ENCODE assay signal across 8 cellular contexts in genomic region chr9:133351908-133352634, GRCh38. TPM values are rescaled to one million over a fixed set of nuclear protein-coding genes. Genes with fewer than 3 reads are reported as not detected.
DNase-seq lines count a peak whose midpoint lies in the region; ATAC-seq and TF ChIP-seq lines count a peak whose summit lies in the region.

No MANE protein-coding gene starts in this region.

- H3K4me1 ChIP-seq in heart right ventricle (peaks cover 3 to 40% (median 37%) of the 10 kb centered on the region in 9 donors), upper lobe of left lung (peaks cover 29 to 48% (median 31%) of the 10 kb centered on the region in 4 donors), testis (peaks cover 21% of the 10 kb centered on the region)

- POLR2A ChIA-PET in activated CD4-positive, alpha-beta T cell treated with anti-CD3 and anti-CD28 coated beads for 36 hours (lab: Charles Lee), result interaction anchor here (13.3 kb wide), 1 partner anchor 19 kb away, joined by 287 read pairs; no protein-coding TSS in a partner anchor
- POLR2A ChIA-PET in activated CD8-positive, alpha-beta T cell treated with anti-CD3 and anti-CD28 coated beads, Interleukin-2, amount 10 ng/mL, durations not matched to agents 7 days and 5 days (lab: Charles Lee), result interaction anchor here (1.1 to 9.1 kb wide), 3 partner anchors 9 to 21 kb away, joined by 3 to 192 read pairs (median 4); partner anchors contain the start of genes STKLD1 and SURF4

- H3K36me3 ChIP-seq in MG63 (peaks cover 53% of the 10 kb centered on the region), heart right ventricle (peaks cover 0 to 60% (median 37%) of the 10 kb centered on the region in 9 donors), upper lobe of left lung (peaks cover 31 to 50% (median 39%) of the 10 kb centered on the region in 4 donors), testis (ENCODE audit: low read depth, missing control alignments) (no peaks in the 10 kb centered on the region)

- peak in 1 of 4 donors; percentile 10 for TF ChIP-seq POLR2A in upper lobe of left lung (IDR thresholded peaks at IDR 0.05)
- no peak for TF ChIP-seq POLR2A in testis (IDR thresholded peaks at IDR 0.05)

- TF ChIP-seq EP300 in upper lobe of left lung (IDR thresholded peaks at IDR 0.05), result no peak

- no peaks in the 10 kb centered on the region for H3K27me3 ChIP-seq in MG63
- no peaks in the 10 kb centered on the region for H3K27me3 ChIP-seq in heart right ventricle
- no peaks in the 10 kb centered on the region for H3K27me3 ChIP-seq in upper lobe of left lung
- no peaks in the 10 kb centered on the region for H3K27me3 ChIP-seq in testis

- TF ChIP-seq CTCF in heart right ventricle (IDR thresholded peaks at IDR 0.05) (peak in 6 of 9 donors; percentile 15 to 51 (median 36)), upper lobe of left lung (IDR thresholded peaks at IDR 0.05) (peak in 4 of 6 experiments; percentile 20 to 50 (median 32)), testis (IDR thresholded peaks at IDR 0.05) (peak in 1 of 3 experiments; percentile 23)

- ATAC-seq in activated CD4-positive, alpha-beta T cell treated with anti-CD3 and anti-CD28 coated beads for 36 hours, result peak; percentile 31
- no peak for ATAC-seq in activated CD8-positive, alpha-beta T cell treated with anti-CD3 and anti-CD28 coated beads, Interleukin-2, amount 10 ng/mL, durations not matched to agents 7 days and 5 days
- no peak for ATAC-seq in heart right ventricle
- no peak for ATAC-seq in upper lobe of left lung (ENCODE audit: low FRiP score in 2 of 2)
- ATAC-seq in GM21619 (IDR thresholded peaks at IDR 0.05; ENCODE audit: unreplicated experiment), result no peak

- H3K9me3 Mint-ChIP-seq in activated CD4-positive, alpha-beta T cell treated with anti-CD3 and anti-CD28 coated beads for 36 hours (ENCODE audit: low read depth), result no peaks in the 10 kb centered on the region
- H3K9me3 Mint-ChIP-seq in activated CD8-positive, alpha-beta T cell treated with anti-CD3 and anti-CD28 coated beads, Interleukin-2, amount 10 ng/mL, durations not matched to agents 7 days and 5 days (ENCODE audit: insufficient read depth), result no peaks in the 10 kb centered on the region

- no peak overlapping the region for H3K4me3 ChIP-seq in MG63
- no peak overlapping the region for H3K4me3 ChIP-seq in heart right ventricle
- H3K4me3 ChIP-seq in upper lobe of left lung, result no peak overlapping the region
- H3K4me3 ChIP-seq in testis, result no peak overlapping the region

- intact Hi-C loops in activated CD4-positive, alpha-beta T cell treated with anti-CD3 and anti-CD28 coated beads for 36 hours (cut with DNase I, micrococcal nuclease), result loop anchor here in 1 of 2 experiments (10.0 kb wide), 1 partner anchor 713 kb away; the partner anchor contains the start of gene BRD3
- intact Hi-C loops in heart right ventricle (cut with DNase I), result loop anchor here in 1 of 10 donors (10.0 kb wide), 1 partner anchor 63 kb away; the partner anchor contains the start of gene REXO4
- intact Hi-C loops in testis (cut with DNase I; ENCODE audit: low total_unique reads), result no loop called here

- H3K27ac Mint-ChIP-seq in activated CD4-positive, alpha-beta T cell treated with anti-CD3 and anti-CD28 coated beads for 36 hours, result peak overlapping the region; percentile 13
- H3K27ac Mint-ChIP-seq in activated CD8-positive, alpha-beta T cell treated with anti-CD3 and anti-CD28 coated beads, Interleukin-2, amount 10 ng/mL, durations not matched to agents 7 days and 5 days, result peak overlapping the region; percentile 14

- H3K4me3 Mint-ChIP-seq in activated CD4-positive, alpha-beta T cell treated with anti-CD3 and anti-CD28 coated beads for 36 hours, result no peak overlapping the region
- H3K4me3 Mint-ChIP-seq in activated CD8-positive, alpha-beta T cell treated with anti-CD3 and anti-CD28 coated beads, Interleukin-2, amount 10 ng/mL, durations not matched to agents 7 days and 5 days, result no peak overlapping the region

- H3K9me3 ChIP-seq in MG63 (no peaks in the 10 kb centered on the region), heart right ventricle (no peaks in the 10 kb centered on the region), upper lobe of left lung (no peaks in the 10 kb centered on the region), testis (no peaks in the 10 kb centered on the region)

- peak; percentile 73 for DNase-seq in activated CD4-positive, alpha-beta T cell treated with anti-CD3 and anti-CD28 coated beads for 36 hours
- no peak for DNase-seq in activated CD4-positive, alpha-beta T cell treated with anti-CD3 and anti-CD28 coated beads for 1 hour
- DNase-seq in MG63 (peak; percentile 70), heart right ventricle (no peak), upper lobe of left lung (no peak), testis (no peak)
- peak; percentile 66 for DNase-seq in activated CD8-positive, alpha-beta T cell treated with anti-CD3 and anti-CD28 coated beads, Interleukin-2, amount 10 ng/mL, durations not matched to agents 7 days and 5 days

- no peaks in the 10 kb centered on the region for H3K27me3 Mint-ChIP-seq in activated CD4-positive, alpha-beta T cell treated with anti-CD3 and anti-CD28 coated beads for 36 hours
- no peaks in the 10 kb centered on the region for H3K27me3 Mint-ChIP-seq in activated CD8-positive, alpha-beta T cell treated with anti-CD3 and anti-CD28 coated beads, Interleukin-2, amount 10 ng/mL, durations not matched to agents 7 days and 5 days (ENCODE audit: low read depth)

- CTCF ChIA-PET in activated CD4-positive, alpha-beta T cell treated with anti-CD3 and anti-CD28 coated beads for 36 hours (lab: Charles Lee), result interaction anchor here (3.2 kb wide), 1 partner anchor 21 kb away, joined by 27 read pairs; no protein-coding TSS in a partner anchor
- CTCF ChIA-PET in activated CD8-positive, alpha-beta T cell treated with anti-CD3 and anti-CD28 coated beads, Interleukin-2, amount 10 ng/mL, durations not matched to agents 7 days and 5 days (lab: Charles Lee), result interaction anchor here (0.9 to 4.3 kb wide), 5 partner anchors 11 to 135 kb away, joined by 3 to 29 read pairs (median 5); no protein-coding TSS in a partner anchor

- H3K4me1 Mint-ChIP-seq in activated CD4-positive, alpha-beta T cell treated with anti-CD3 and anti-CD28 coated beads for 36 hours, result peaks cover 35% of the 10 kb centered on the region
- H3K4me1 Mint-ChIP-seq in activated CD8-positive, alpha-beta T cell treated with anti-CD3 and anti-CD28 coated beads, Interleukin-2, amount 10 ng/mL, durations not matched to agents 7 days and 5 days (ENCODE audit: low read depth), result peaks cover 60% of the 10 kb centered on the region

- 74 to 77% methylated on average over 14 of the region's 14 CpGs for WGBS in heart right ventricle, 2 donors
- WGBS in upper lobe of left lung, 2 donors, result 78 to 82% methylated on average over 12 to 14 of the region's 14 CpGs
- WGBS in testis, 2 donors, result 76 to 77% methylated on average over 11 to 14 of the region's 14 CpGs

- H3K27ac ChIP-seq in heart right ventricle (no peak overlapping the region), upper lobe of left lung (no peak overlapping the region), testis (no peak overlapping the region)

- peaks cover 56% of the 10 kb centered on the region for H3K36me3 Mint-ChIP-seq in activated CD4-positive, alpha-beta T cell treated with anti-CD3 and anti-CD28 coated beads for 36 hours (ENCODE audit: low read depth)
- H3K36me3 Mint-ChIP-seq in activated CD8-positive, alpha-beta T cell treated with anti-CD3 and anti-CD28 coated beads, Interleukin-2, amount 10 ng/mL, durations not matched to agents 7 days and 5 days (ENCODE audit: low read depth), result peaks cover 43% of the 10 kb centered on the region

RNA-seq across cellular contexts. Expression of gene RPL7A, which starts 4.1 kb away (rescaled TPM):
- total RNA-seq in activated CD4-positive, alpha-beta T cell treated with anti-CD3 and anti-CD28 coated beads for 36 hours, result 1,000 to 10,000 TPM; 3,179 to 3,246 TPM
- total RNA-seq in MG63 (2014; rRNA removed; shearing (Covaris generic); ENCODE audit: low replicate concordance), result 2,766 and 2,991 TPM in 2 replicates
- 1,000 to 10,000 TPM; 1,894 to 1,933 TPM for total RNA-seq in activated CD8-positive, alpha-beta T cell treated with anti-CD3 and anti-CD28 coated beads, Interleukin-2, amount 10 ng/mL, durations not matched to agents 7 days and 5 days
- total RNA-seq in heart right ventricle (1,000 to 10,000 TPM in 3 of 10 donors, 100 to 1,000 TPM in 7; 859 to 1,268 (median 927) TPM), upper lobe of left lung (1,000 to 10,000 TPM in 4 of 6 donors, 100 to 1,000 TPM in 2; 840 to 1,613 (median 1,352) TPM), testis (1,000 to 10,000 TPM in 1 of 2 donors, 100 to 1,000 TPM in 1; 856 to 1,453 TPM)
- polyA plus RNA-seq in heart right ventricle (1,000 to 10,000 TPM in 1 of 2 donors, 100 to 1,000 TPM in 1; 903 to 3,182 TPM), testis (ENCODE audit: insufficient read depth, low read depth, low replicate concordance) (1,924 TPM)

RNA-seq across cellular contexts. Expression of gene MED22, which starts 4.1 kb away (rescaled TPM):
- total RNA-seq in activated CD4-positive, alpha-beta T cell treated with anti-CD3 and anti-CD28 coated beads for 36 hours, result 10 to 100 TPM; 22.9 to 26.4 TPM
- total RNA-seq in MG63 (2014; rRNA removed; shearing (Covaris generic); ENCODE audit: low replicate concordance), result 34.7 and 35.4 TPM in 2 replicates
- total RNA-seq in activated CD8-positive, alpha-beta T cell treated with anti-CD3 and anti-CD28 coated beads, Interleukin-2, amount 10 ng/mL, durations not matched to agents 7 days and 5 days, result 10 to 100 TPM; 29.1 to 29.6 TPM
- 10 to 100 TPM; 11.9 to 21.1 (median 17.4) TPM for total RNA-seq in heart right ventricle
- 10 to 100 TPM; 10.2 to 23.6 TPM for polyA plus RNA-seq in heart right ventricle
- total RNA-seq in upper lobe of left lung, result 10 to 100 TPM; 28.1 to 41.0 (median 30.5) TPM
- total RNA-seq in testis, result 10 to 100 TPM; 25.9 to 29.3 TPM
- 20.2 TPM for polyA plus RNA-seq in testis (ENCODE audit: insufficient read depth, low read depth, low replicate concordance)

RNA-seq across cellular contexts. Expression of gene SURF1, which starts 4.2 kb away (rescaled TPM):
- total RNA-seq in activated CD4-positive, alpha-beta T cell treated with anti-CD3 and anti-CD28 coated beads for 36 hours, result 10 to 100 TPM; 17.4 to 29.1 TPM
- total RNA-seq in MG63 (2014; rRNA removed; shearing (Covaris generic); ENCODE audit: low replicate concordance), result 37.4 and 48.4 TPM in 2 replicates
- 10 to 100 TPM; 37.4 to 39.1 TPM for total RNA-seq in activated CD8-positive, alpha-beta T cell treated with anti-CD3 and anti-CD28 coated beads, Interleukin-2, amount 10 ng/mL, durations not matched to agents 7 days and 5 days
- total RNA-seq in heart right ventricle (10 to 100 TPM; 41.7 to 75.0 (median 58.2) TPM), upper lobe of left lung (10 to 100 TPM; 25.1 to 64.8 (median 45.5) TPM), testis (10 to 100 TPM; 51.4 to 58.9 TPM)
- polyA plus RNA-seq in heart right ventricle (10 to 100 TPM; 83.9 to 85.4 TPM), testis (ENCODE audit: insufficient read depth, low read depth, low replicate concordance) (71.0 TPM)

RNA-seq across cellular contexts. Expression of gene SURF2, which starts 4.3 kb away (rescaled TPM):
- 10 to 100 TPM; 17.3 to 21.8 TPM for total RNA-seq in activated CD4-positive, alpha-beta T cell treated with anti-CD3 and anti-CD28 coated beads for 36 hours
- total RNA-seq in MG63 (2014; rRNA removed; shearing (Covaris generic); ENCODE audit: low replicate concordance), result 28.5 and 47.2 TPM in 2 replicates
- 10 to 100 TPM; 18.4 to 20.7 TPM for total RNA-seq in activated CD8-positive, alpha-beta T cell treated with anti-CD3 and anti-CD28 coated beads, Interleukin-2, amount 10 ng/mL, durations not matched to agents 7 days and 5 days
- total RNA-seq in heart right ventricle (10 to 100 TPM in 9 of 10 donors, 1 to 10 TPM in 1; 9.7 to 16.0 (median 14.1) TPM), upper lobe of left lung (10 to 100 TPM; 18.1 to 31.5 (median 21.7) TPM), testis (100 to 1,000 TPM; 103 to 121 TPM)
- polyA plus RNA-seq in heart right ventricle (10 to 100 TPM; 31.5 to 44.8 TPM), testis (ENCODE audit: insufficient read depth, low read depth, low replicate concordance) (160 TPM)

RNA-seq across cellular contexts. Expression of gene SURF6, which starts 16.1 kb away (rescaled TPM):
- 10 to 100 TPM; 22.4 to 24.3 TPM for total RNA-seq in activated CD4-positive, alpha-beta T cell treated with anti-CD3 and anti-CD28 coated beads for 36 hours
- total RNA-seq in MG63 (2014; rRNA removed; shearing (Covaris generic); ENCODE audit: low replicate concordance), result 25.1 and 28.9 TPM in 2 replicates
- total RNA-seq in activated CD8-positive, alpha-beta T cell treated with anti-CD3 and anti-CD28 coated beads, Interleukin-2, amount 10 ng/mL, durations not matched to agents 7 days and 5 days, result 10 to 100 TPM; 20.1 to 21.4 TPM
- 10 to 100 TPM in 7 of 10 donors, 1 to 10 TPM in 3; 9.1 to 14.2 (median 11.3) TPM for total RNA-seq in heart right ventricle
- polyA plus RNA-seq in heart right ventricle, result 10 to 100 TPM; 13.3 to 14.8 TPM
- total RNA-seq in upper lobe of left lung, result 10 to 100 TPM; 16.6 to 30.4 (median 24.7) TPM
- total RNA-seq in testis, result 10 to 100 TPM; 28.5 to 36.0 TPM
- polyA plus RNA-seq in testis (ENCODE audit: insufficient read depth, low read depth, low replicate concordance), result 19.8 TPM

Comparison
In these comparisons a context has a peak if more than half of its experiments do, and no peak if none do; other contexts are left out.
1. DNase-seq: peak in activated CD4-positive, alpha-beta T cell treated with anti-CD3 and anti-CD28 coated beads for 36 hours (single experiment), MG63 (single experiment) and activated CD8-positive, alpha-beta T cell treated with anti-CD3 and anti-CD28 coated beads, Interleukin-2, amount 10 ng/mL, durations not matched to agents 7 days and 5 days (single experiment); none in activated CD4-positive, alpha-beta T cell treated with anti-CD3 and anti-CD28 coated beads for 1 hour (single experiment), heart right ventricle (0 of 2), upper lobe of left lung (0 of 2) and testis (single experiment).